In genomic region chr20:59940129-59940955, GRCh38 we compare ENCODE assay signal across 8 cellular contexts. TPM values are rescaled to one million over a fixed set of nuclear protein-coding genes. Genes with fewer than 3 reads are reported as not detected.
DNase-seq lines count a peak whose midpoint lies in the region; ATAC-seq, FAIRE-seq and TF ChIP-seq lines count a peak whose summit lies in the region.

TSS of gene FAM217B (plus strand) at chr20:59940389. CDS start at chr20:59943944, 3,555 bp downstream.
TSS of gene PPP1R3D (minus strand) at chr20:59940305. CDS start at chr20:59939931, 374 bp downstream.

- H3K9ac ChIP-seq in HUES6 (ENCODE audit: low read length) (peak within 1 kb of the TSS; percentile 94), OCI-LY1 (ENCODE audit: low read length) (peak within 1 kb of the TSS; percentile 97)

- H3K9me2 ChIP-seq in OCI-LY1 (ENCODE audit: low read depth, low read length), result no peaks in the 10 kb centered on the region

- H3K27me3 ChIP-seq in HUES6 (ENCODE audit: control insufficient read depth, insufficient read depth, low read length) (peaks cover 16% of the 10 kb centered on the region), OCI-LY1 (ENCODE audit: insufficient read depth, low read length) (no peaks in the 10 kb centered on the region)

- H3K4me3 ChIP-seq in HUES6 (ENCODE audit: low read depth, low read length) (peak within 1 kb of the TSS; percentile 85), OCI-LY1 (ENCODE audit: low read depth, low read length, poor library complexity, severe bottlenecking) (peak within 1 kb of the TSS; percentile 92), mucosa of descending colon (peak within 1 kb of the TSS; percentile 48)

- H3F3A ChIP-seq in OCI-LY1 (ENCODE audit: insufficient read depth, low read length), result no peaks in the 10 kb centered on the region

- no peak for FAIRE-seq in D721Med (lab: Jason Lieb, UNC)

- DNase-seq in D721Med (ENCODE audit: insufficient read length, low spot score) (peak; percentile 80), activated T-cell treated with anti-CD3 and anti-CD28 coated beads for 24 hours (ENCODE audit: low read depth) (peak; percentile 87), epidermal melanocyte (ENCODE audit: insufficient read length, low spot score) (peak; percentile 98), mucosa of descending colon (peak; percentile 98 to 99 (median 99))
- DNase-seq in stimulated activated CD8-positive, alpha-beta memory T cell treated with anti-CD3 and anti-CD28 coated beads, Interleukin-4, amount 100 ng/mL, for 1 hour (ENCODE audit: low read depth in 2 of 2, low spot score in 1 of 2), result peak; percentile 69 to 78

- peak within 1 kb of the TSS; percentile 77 for H3K27ac ChIP-seq in HUES6 (ENCODE audit: low read depth, low read length)
- peak within 1 kb of the TSS; percentile 74 for H3K27ac ChIP-seq in OCI-LY1 (ENCODE audit: low read depth, low read length, poor library complexity, severe bottlenecking)

- no peaks in the 10 kb centered on the region for H3K79me2 ChIP-seq in OCI-LY1 (ENCODE audit: insufficient read depth, low read length)

- H3K4me2 ChIP-seq in OCI-LY1 (ENCODE audit: low read length), result peak within 1 kb of the TSS; percentile 77

- H3K36me3 ChIP-seq in HUES6 (ENCODE audit: control insufficient read depth, insufficient read depth, low read length) (peaks cover 27% of the 10 kb centered on the region), OCI-LY1 (ENCODE audit: insufficient read depth, low read length) (peaks cover 27% of the 10 kb centered on the region), mucosa of descending colon (ENCODE audit: low read depth) (no peaks in the 10 kb centered on the region)

- H3K9me3 ChIP-seq in HUES6 (ENCODE audit: control insufficient read depth, insufficient read depth, low read depth, low read length), result peaks cover 7% of the 10 kb centered on the region; the same call in 1 of the 2 replicates
- H3K9me3 ChIP-seq in OCI-LY1 (ENCODE audit: low read length), result no peaks in the 10 kb centered on the region
- H3K9me3 ChIP-seq in mucosa of descending colon, result no peaks in the 10 kb centered on the region

- peak; percentile 92 for ATAC-seq in GM21447 (IDR thresholded peaks at IDR 0.05; ENCODE audit: unreplicated experiment)
- peak; percentile 98 for ATAC-seq in mucosa of descending colon

- no peaks in the 10 kb centered on the region for H4K20me1 ChIP-seq in OCI-LY1 (ENCODE audit: insufficient read depth, low read length)

- intact Hi-C loops in mucosa of descending colon (cut with DNase I, micrococcal nuclease), result no loop called here

- H3K4me1 ChIP-seq in HUES6 (ENCODE audit: control insufficient read depth, insufficient read depth, low read length), result 0 out of 2 replicates have a peak, but pooled peaks cover 4% of the 10 kb centered on the region
- peaks cover 35% of the 10 kb centered on the region for H3K4me1 ChIP-seq in OCI-LY1 (ENCODE audit: insufficient read depth, low read length, severe bottlenecking)
- H3K4me1 ChIP-seq in mucosa of descending colon (ENCODE audit: low read depth), result peaks cover 31% of the 10 kb centered on the region

- peak within 1 kb of the TSS; percentile 91 for H2AFZ ChIP-seq in OCI-LY1 (ENCODE audit: low read length)

- TF ChIP-seq CTCF in D721Med (IDR thresholded peaks at IDR 0.05; ENCODE audit: insufficient read depth, missing control alignments), result no peak
- peak; percentile 9; the same call in 1 of the 2 replicates for TF ChIP-seq CTCF in OCI-LY1 (IDR thresholded peaks at IDR 0.05; ENCODE audit: low read length)
- TF ChIP-seq CTCF in mucosa of descending colon (IDR thresholded peaks at IDR 0.05), result peak; percentile 28

RNA-seq across cellular contexts. Expression of gene FAM217B, which starts in this region (rescaled TPM):
- total RNA-seq in mucosa of descending colon, result 10 to 100 TPM in 1 of 3 donors, 1 to 10 TPM in 2; 8.2 to 19.0 (median 9.8) TPM

RNA-seq across cellular contexts. Expression of gene PPP1R3D, which starts in this region (rescaled TPM):
- total RNA-seq in mucosa of descending colon, result 10 to 100 TPM in 1 of 3 donors, 1 to 10 TPM in 2; 5.9 to 10.8 (median 6.8) TPM

Comparison
In these comparisons a context has a peak if more than half of its experiments do, and no peak if none do; other contexts are left out.
1. Peak in every context shown above with its lines: DNase-seq, ATAC-seq, H3K4me3 ChIP-seq and H3K27ac ChIP-seq.